ENCODE assay signal across 20 cellular contexts in the genomic region with DNA sequence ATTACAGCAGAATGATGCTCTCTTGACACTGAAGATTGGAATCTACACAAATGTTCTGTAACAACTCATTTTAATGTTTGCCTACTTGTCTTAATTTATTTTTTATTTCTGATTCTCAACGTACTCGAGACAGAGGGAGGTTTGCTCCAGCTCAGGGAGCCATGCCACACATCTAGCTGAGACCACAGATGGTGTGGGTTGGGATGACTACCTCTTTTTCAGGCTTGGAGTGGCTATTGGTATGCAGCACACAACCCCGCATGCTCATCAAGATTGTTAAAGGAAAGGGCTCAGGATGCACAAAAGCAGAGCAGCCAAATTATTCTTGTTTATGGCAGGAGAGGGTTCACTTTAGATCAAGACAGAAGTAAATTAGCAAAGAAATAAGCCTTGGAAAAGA.
"Had no signal": no experiment of that assay in that cellular context is flagged by ENCODE, and none has a peak within 500 bp of the region (broad histone marks: within the 10 kb centered on the region; RNA-seq: fewer than 3 reads in every experiment).

No MANE protein-coding gene starts in this region.

- DNase-seq: colonic mucosa; cortex of kidney; effector CD8-positive, alpha-beta T cell; effector memory CD8-positive, alpha-beta T cell; endodermal cell; esophagus squamous epithelium; foreskin fibroblast; foreskin melanocyte; gastrocnemius medialis; glutamatergic neuron; head of caudate nucleus; heart right ventricle; hippocampal formation; left cardiac atrium; left lung; left ventricle myocardium superior; lower lobe of right lung; mesenchymal stem cell; mucosa of descending colon; naive B cell had no signal
